ENCODE assay signal across 8 cellular contexts in genomic region chr17:42680331-42680808, GRCh38. TPM values are rescaled to one million over a fixed set of nuclear protein-coding genes. Genes with fewer than 3 reads are reported as not detected.
DNase-seq lines count a peak whose midpoint lies in the region; ATAC-seq and TF ChIP-seq lines count a peak whose summit lies in the region.

No MANE protein-coding gene starts in this region.

- DNase-seq in Right ventricle myocardium inferior (ENCODE audit: missing footprints) (peak; percentile 74), left ventricle myocardium superior (no peak), left lung (peak in 1 of 2 donors; percentile 79), upper lobe of right lung (no peak), NCI-H226 (no peak), NCI-H2196 (lab: John Stamatoyannopoulos, UW; ENCODE audit: unreplicated experiment) (no peak)

- peaks cover 21% of the 10 kb centered on the region for H3K4me1 Mint-ChIP-seq in activated T-helper 17 cell treated with anti-CD3 and anti-CD28 coated beads, Interleukin-2, amount 50 U/mL, for 72 hours

- H3K36me3 ChIP-seq in left lung (no peaks in the 10 kb centered on the region), upper lobe of right lung (no peaks in the 10 kb centered on the region)

- H3K27ac Mint-ChIP-seq in activated T-helper 17 cell treated with anti-CD3 and anti-CD28 coated beads, Interleukin-2, amount 50 U/mL, for 72 hours = no peak overlapping the region

- intact Hi-C loops in Right ventricle myocardium inferior (cut with DNase I) (loop anchor here (2.0 kb wide), 1 partner anchor 62 kb away; no protein-coding TSS in a partner anchor), left ventricle myocardium superior (cut with micrococcal nuclease) (no loop called here), left lung (cut with DNase I) (no loop called here), upper lobe of right lung (cut with DNase I) (no loop called here)

- peak overlapping the region; percentile 87 for H3K4me3 Mint-ChIP-seq in activated T-helper 17 cell treated with anti-CD3 and anti-CD28 coated beads, Interleukin-2, amount 50 U/mL, for 72 hours

- ATAC-seq in Right ventricle myocardium inferior (no peak), left ventricle myocardium superior (no peak), left lung (no peak), upper lobe of right lung (no peak), GM21576 (IDR thresholded peaks at IDR 0.05; ENCODE audit: unreplicated experiment) (no peak)
- no peak for ATAC-seq in activated T-helper 17 cell treated with anti-CD3 and anti-CD28 coated beads, Interleukin-2, amount 50 U/mL, for 72 hours (replicated peaks)

- H3K9me3 Mint-ChIP-seq in activated T-helper 17 cell treated with anti-CD3 and anti-CD28 coated beads, Interleukin-2, amount 50 U/mL, for 72 hours = no peaks in the 10 kb centered on the region

- H3K36me3 Mint-ChIP-seq in activated T-helper 17 cell treated with anti-CD3 and anti-CD28 coated beads, Interleukin-2, amount 50 U/mL, for 72 hours (ENCODE audit: low read depth) = no peaks in the 10 kb centered on the region

- H3K4me3 ChIP-seq in left lung (peak overlapping the region; percentile 17 to 86), upper lobe of right lung (peak overlapping the region; percentile 89)

- peak overlapping the region; percentile 91 to 92 for H3K27ac ChIP-seq in left lung
- H3K27ac ChIP-seq in upper lobe of right lung = peak overlapping the region; percentile 89

- peaks cover 46 to 78% of the 10 kb centered on the region in 2 donors for H3K4me1 ChIP-seq in left lung
- peaks cover 56% of the 10 kb centered on the region for H3K4me1 ChIP-seq in upper lobe of right lung

- H3K27me3 ChIP-seq in left lung (peaks cover 0 to 48% of the 10 kb centered on the region in 2 donors), upper lobe of right lung (no peaks in the 10 kb centered on the region)

- TF ChIP-seq CTCF in left lung (IDR thresholded peaks at IDR 0.05) (no peak), upper lobe of right lung (IDR thresholded peaks at IDR 0.05) (no peak)

- H3K9me3 ChIP-seq in left lung = no peaks in the 10 kb centered on the region
- H3K9me3 ChIP-seq in upper lobe of right lung = no peaks in the 10 kb centered on the region

- H3K27me3 Mint-ChIP-seq in activated T-helper 17 cell treated with anti-CD3 and anti-CD28 coated beads, Interleukin-2, amount 50 U/mL, for 72 hours = peaks cover 18% of the 10 kb centered on the region

RNA-seq across cellular contexts. Expression of gene CCR10, which starts 1.3 kb away (rescaled TPM):
- total RNA-seq in Right ventricle myocardium inferior = 1.5 TPM
- total RNA-seq in left ventricle myocardium superior = 1.7 TPM
- 1 to 10 TPM in 1 of 2 donors, under 1 TPM in 1; 0.82 to 1.1 TPM for total RNA-seq in activated T-helper 17 cell treated with anti-CD3 and anti-CD28 coated beads, Interleukin-2, amount 50 U/mL, for 72 hours
- total RNA-seq in left lung = 1 to 10 TPM in 1 of 2 donors, under 1 TPM in 1; 0.55 to 1.2 TPM
- 1.4 TPM for total RNA-seq in upper lobe of right lung

RNA-seq across cellular contexts. Expression of gene CNTNAP1, which starts 2.0 kb away (rescaled TPM):
- total RNA-seq in Right ventricle myocardium inferior (7.3 TPM), left ventricle myocardium superior (7.0 TPM), left lung (10 to 100 TPM; 11.7 to 15.1 TPM), upper lobe of right lung (6.5 TPM)
- 1 to 10 TPM in 1 of 2 donors, under 1 TPM in 1; 0.61 to 2.8 TPM for total RNA-seq in activated T-helper 17 cell treated with anti-CD3 and anti-CD28 coated beads, Interleukin-2, amount 50 U/mL, for 72 hours

RNA-seq across cellular contexts. Expression of gene PLEKHH3, which starts 3.6 kb away (rescaled TPM):
- 26.1 TPM for total RNA-seq in Right ventricle myocardium inferior
- 35.7 TPM for total RNA-seq in left ventricle myocardium superior
- total RNA-seq in activated T-helper 17 cell treated with anti-CD3 and anti-CD28 coated beads, Interleukin-2, amount 50 U/mL, for 72 hours = 1 to 10 TPM in 1 of 2 donors, under 1 TPM in 1; 0.61 to 1.5 TPM
- 10 to 100 TPM; 22.5 to 34.2 TPM for total RNA-seq in left lung
- total RNA-seq in upper lobe of right lung = 26.4 TPM

RNA-seq across cellular contexts. Expression of gene TUBG2, which starts 21.3 kb away (rescaled TPM):
- total RNA-seq in Right ventricle myocardium inferior (15.0 TPM), left ventricle myocardium superior (17.1 TPM), left lung (10 to 100 TPM; 13.1 to 19.5 TPM), upper lobe of right lung (19.8 TPM)
- 10 to 100 TPM in 1 of 2 donors, 1 to 10 TPM in 1; 7.5 to 15.7 TPM for total RNA-seq in activated T-helper 17 cell treated with anti-CD3 and anti-CD28 coated beads, Interleukin-2, amount 50 U/mL, for 72 hours

Comparison
In these comparisons a context has a peak if more than half of its experiments do, and no peak if none do; other contexts are left out.
1. RNA of gene PLEKHH3, which starts 3.6 kb away (total RNA-seq): 35.7 TPM in left ventricle myocardium superior (single experiment), 22.5 to 34.2 TPM in left lung, 26.4 TPM in upper lobe of right lung (single experiment) and 26.1 TPM in Right ventricle myocardium inferior (single experiment); 0.61 to 1.5 TPM in activated T-helper 17 cell treated with anti-CD3 and anti-CD28 coated beads, Interleukin-2, amount 50 U/mL, for 72 hours; every median in the first group is over 4 times any median in the second.